1 cellular context compared by ENCODE assay signal in genomic region chr16:89156740-89157645, GRCh38.
TF ChIP-seq lines count a peak whose summit lies in the region.

No MANE protein-coding gene starts in this region.

TF ChIP-seq in A549, 52 proteins besides CTCF, POLR2A, EP300 and RAD21:
- TF ChIP-seq USF2 (IDR thresholded peaks at IDR 0.05) (0 out of 2 replicates have a peak, but pooled peaks have one; percentile 3), HES2 (IDR thresholded peaks at IDR 0.05) (no peak)
